Comparison of ENCODE assay signal across 29 cellular contexts in genomic region chr2:206349375-206349774, GRCh38.
"Had no signal": no experiment of that assay in that cellular context is flagged by ENCODE, and none has a peak within 500 bp of the region (broad histone marks: within the 10 kb centered on the region; RNA-seq: fewer than 3 reads in every experiment).

No MANE protein-coding gene starts in this region.

- DNase-seq: colonic mucosa; cortex of kidney; dermis blood vessel endothelial cell; dorsolateral prefrontal cortex; effector CD4-positive, alpha-beta T cell; effector CD8-positive, alpha-beta T cell; effector memory CD4-positive, alpha-beta T cell; effector memory CD8-positive, alpha-beta T cell; endodermal cell; erythroblast; esophagus squamous epithelium; foreskin fibroblast; foreskin keratinocyte; foreskin melanocyte; gastrocnemius medialis; glutamatergic neuron; head of caudate nucleus; heart left ventricle; heart right ventricle had no signal

- H3K36me3 ChIP-seq: colonic mucosa, esophagus muscularis mucosa, esophagus squamous epithelium, gastrocnemius medialis, gastroesophageal sphincter, heart left ventricle, heart right ventricle had no signal

- H3K4me1 ChIP-seq: colonic mucosa, esophagus muscularis mucosa, esophagus squamous epithelium, foreskin keratinocyte, gastrocnemius medialis, gastroesophageal sphincter, heart left ventricle, heart right ventricle had no signal

- ATAC-seq: effector memory CD8-positive, alpha-beta T cell; esophagus mucosa; foreskin keratinocyte; gastrocnemius medialis; gastroesophageal sphincter; heart left ventricle; heart right ventricle had no signal

- H3K27me3 ChIP-seq: colonic mucosa, dorsolateral prefrontal cortex, esophagus muscularis mucosa, esophagus squamous epithelium, foreskin keratinocyte, gastrocnemius medialis, gastroesophageal sphincter, heart left ventricle, heart right ventricle had no signal

- FAIRE-seq: colon, endometrium, endothelial cell of umbilical vein, frontal cortex had no signal

- H3K27me3 Mint-ChIP-seq: dendritic cell treated with granulocyte-macrophage colony-stimulating factor and Interleukin-4, amounts not matched to agents 40 ng/mL and 50 ng/mL, for 4 days had no signal

- H3K27ac Mint-ChIP-seq: dendritic cell treated with granulocyte-macrophage colony-stimulating factor and Interleukin-4, amounts not matched to agents 40 ng/mL and 50 ng/mL, for 4 days; effector memory CD8-positive, alpha-beta T cell; endodermal cell had no signal

- H3K27ac ChIP-seq: colonic mucosa, coronary artery, dorsolateral prefrontal cortex, epithelial cell of prostate, esophagus muscularis mucosa, esophagus squamous epithelium, foreskin keratinocyte, gastrocnemius medialis, gastroesophageal sphincter, heart left ventricle, heart right ventricle had no signal

- H3K4me3 Mint-ChIP-seq: dendritic cell treated with granulocyte-macrophage colony-stimulating factor and Interleukin-4, amounts not matched to agents 40 ng/mL and 50 ng/mL, for 4 days; effector memory CD8-positive, alpha-beta T cell; endodermal cell had no signal

- H3K4me3 ChIP-seq: colonic mucosa, coronary artery, dorsolateral prefrontal cortex, esophagus muscularis mucosa, esophagus squamous epithelium, gastrocnemius medialis, gastroesophageal sphincter, heart left ventricle, heart right ventricle had no signal

- H3K9me3 ChIP-seq: colonic mucosa, esophagus muscularis mucosa, esophagus squamous epithelium, gastrocnemius medialis had no signal

- H3K4me1 Mint-ChIP-seq: endodermal cell had no signal
